9 cellular contexts compared by ENCODE assay signal in genomic region chr3:111311709-111312235, GRCh38.
DNase-seq lines count a peak whose midpoint lies in the region; ATAC-seq, FAIRE-seq and TF ChIP-seq lines count a peak whose summit lies in the region.
"Had no signal": no experiment of that assay in that cellular context is flagged by ENCODE, and none has a peak within 500 bp of the region (broad histone marks: within the 10 kb centered on the region; RNA-seq: fewer than 3 reads in every experiment).

No MANE protein-coding gene starts in this region.

- no peaks in the 10 kb centered on the region for H3K36me3 Mint-ChIP-seq in activated naive CD4-positive, alpha-beta T cell treated with anti-CD3 and anti-CD28 coated beads, Interleukin-2, amount 50 U/mL, for 72 hours

- ATAC-seq in GM19395 (IDR thresholded peaks at IDR 0.05; ENCODE audit: unreplicated experiment): peak; percentile 93
- peak; percentile 84 for ATAC-seq in HG03139 (IDR thresholded peaks at IDR 0.05; ENCODE audit: unreplicated experiment)
- peak; percentile 77 to 92 for ATAC-seq in activated naive CD4-positive, alpha-beta T cell treated with anti-CD3 and anti-CD28 coated beads, Interleukin-2, amount 50 U/mL, for 72 hours

- peak overlapping the region; percentile 61 to 81 for H3K27ac Mint-ChIP-seq in activated naive CD4-positive, alpha-beta T cell treated with anti-CD3 and anti-CD28 coated beads, Interleukin-2, amount 50 U/mL, for 72 hours

- H3K9me3 Mint-ChIP-seq in activated naive CD4-positive, alpha-beta T cell treated with anti-CD3 and anti-CD28 coated beads, Interleukin-2, amount 50 U/mL, for 72 hours: no peaks in the 10 kb centered on the region

- no peak overlapping the region for H3K4me3 ChIP-seq in AG10803 (ENCODE audit: low read length)

- no peak for FAIRE-seq in frontal cortex (lab: Jason Lieb, UNC)

- DNase-seq in AG10803 (ENCODE audit: low read depth) (peak; percentile 45), frontal cortex (ENCODE audit: low spot score in 2 of 2) (no peak), middle frontal gyrus (ENCODE audit: extremely low spot score, low spot score) (no peak), germinal center (ENCODE audit: low spot score) (no peak), NCI-H774 (lab: John Stamatoyannopoulos, UW) (no peak)
- DNase-seq in activated naive CD4-positive, alpha-beta T cell treated with anti-CD3 and anti-CD28 coated beads, Interleukin-2, amount 50 U/mL, for 72 hours (ENCODE audit: low spot score in 2 of 2): no peak
- DNase-seq: NCI-H510A had no signal

- TF ChIP-seq CTCF in AG10803 (conservative IDR thresholded peaks at IDR 0.05; ENCODE audit: low read length): no peak
